Comparison of ENCODE assay signal across 9 cellular contexts in genomic region chrX:48919947-48920712, GRCh38. TPM values are rescaled to one million over a fixed set of nuclear protein-coding genes. Genes with fewer than 3 reads are reported as not detected.
DNase-seq lines count a peak whose midpoint lies in the region; ATAC-seq and TF ChIP-seq lines count a peak whose summit lies in the region.
"Had no signal": no experiment of that assay in that cellular context is flagged by ENCODE, and none has a peak within 500 bp of the region (broad histone marks: within the 10 kb centered on the region; RNA-seq: fewer than 3 reads in every experiment).

No MANE protein-coding gene starts in this region.

- peaks cover 44% of the 10 kb centered on the region for H3K4me1 Mint-ChIP-seq in dendritic cell treated with granulocyte-macrophage colony-stimulating factor and Interleukin-4, amounts not matched to agents 40 ng/mL and 50 ng/mL, for 4 days (ENCODE audit: low read depth)

- H3K14ac ChIP-seq in trophoblast cell (ENCODE audit: low read length) = no peak overlapping the region

- no peak overlapping the region for H2AK5ac ChIP-seq in trophoblast cell (ENCODE audit: low read length)

- H3K36me3 Mint-ChIP-seq in dendritic cell treated with granulocyte-macrophage colony-stimulating factor and Interleukin-4, amounts not matched to agents 40 ng/mL and 50 ng/mL, for 4 days (ENCODE audit: low read depth) = peaks cover 57% of the 10 kb centered on the region

- DNase-seq in GM06990 (ENCODE audit: extremely low read depth, insufficient read length) = no peak
- peak; percentile 15 for DNase-seq in OCI-LY7 (ENCODE audit: low spot score)
- DNase-seq in trophoblast cell = no peak
- no peak for DNase-seq in NOMO-1 treated with DMSO at 0.1 percent for 48 hours (lab: John Stamatoyannopoulos, UW; ENCODE audit: unreplicated experiment)
- DNase-seq in stimulated activated CD4-positive, alpha-beta T cell treated with anti-CD3 and anti-CD28 coated beads, Interleukin-4, amount 100 ng/mL, for 4 hours = no peak
- DNase-seq in mucosa of gallbladder (ENCODE audit: low spot score) = no peak

- H2BK5ac ChIP-seq in trophoblast cell (ENCODE audit: low read depth, low read length, poor library complexity) = no peak overlapping the region

- no CpG with 5 or more reads among the region's 8 CpGs for whole genome bisulfite sequencing in trophoblast cell (ENCODE audit: extremely low coverage, insufficient coverage, insufficient read length)

- H3K4ac ChIP-seq in trophoblast cell (ENCODE audit: low read depth, low read length) = no peak overlapping the region

- no peak overlapping the region for H2BK120ac ChIP-seq in trophoblast cell (ENCODE audit: insufficient read depth, low read length, poor library complexity)

- TF ChIP-seq CTCF in GM06990 (IDR thresholded peaks at IDR 0.05; ENCODE audit: insufficient read depth, low read length, poor library complexity, severe bottlenecking) (no peak), OCI-LY7 (conservative IDR thresholded peaks at IDR 0.05; ENCODE audit: low read length) (no peak)

- no peak overlapping the region for H4K8ac ChIP-seq in trophoblast cell (ENCODE audit: low read depth, low read length)

- H3K18ac ChIP-seq in trophoblast cell (ENCODE audit: low read length) = no peak overlapping the region

- H3K4me2 ChIP-seq in OCI-LY7 (ENCODE audit: low read length) = peak overlapping the region; percentile 75
- H3K4me2 ChIP-seq in trophoblast cell (ENCODE audit: low read length) = peak overlapping the region; percentile 81

- H3K23ac ChIP-seq in trophoblast cell (ENCODE audit: low read length) = no peak overlapping the region

- no peaks in the 10 kb centered on the region for H3K27me3 Mint-ChIP-seq in dendritic cell treated with granulocyte-macrophage colony-stimulating factor and Interleukin-4, amounts not matched to agents 40 ng/mL and 50 ng/mL, for 4 days

- no peaks in the 10 kb centered on the region for H3K79me1 ChIP-seq in trophoblast cell (ENCODE audit: low read length)

- no peaks in the 10 kb centered on the region for H3K9me2 ChIP-seq in OCI-LY7 (ENCODE audit: insufficient read depth, low read length)

- no peaks in the 10 kb centered on the region for H3K9me3 Mint-ChIP-seq in dendritic cell treated with granulocyte-macrophage colony-stimulating factor and Interleukin-4, amounts not matched to agents 40 ng/mL and 50 ng/mL, for 4 days

- no peaks in the 10 kb centered on the region for H3K27me3 ChIP-seq in GM06990 (replicated peaks; ENCODE audit: control insufficient read depth, insufficient read depth, low read length)
- no peaks in the 10 kb centered on the region for H3K27me3 ChIP-seq in trophoblast cell (ENCODE audit: insufficient read depth, low read length)

- H4K12ac ChIP-seq in trophoblast cell (ENCODE audit: low read depth, low read length) = no peak overlapping the region

- H3K79me2 ChIP-seq in OCI-LY7 (ENCODE audit: insufficient read depth, low read depth, low read length) (peaks cover 35% of the 10 kb centered on the region), trophoblast cell (ENCODE audit: control insufficient read depth, insufficient read depth, low read length, poor library complexity) (no peaks in the 10 kb centered on the region)

- peaks cover 13% of the 10 kb centered on the region for H4K20me1 ChIP-seq in OCI-LY7 (ENCODE audit: insufficient read depth, low read length)

- no TSS peak for BruUV-seq in OCI-LY7 (replicated peaks; lab: Mats Ljungman, UMichigan)

- no peak overlapping the region for H4K91ac ChIP-seq in trophoblast cell (ENCODE audit: low read depth, low read length)

- peak overlapping the region; percentile 90 for H3K4me3 Mint-ChIP-seq in dendritic cell treated with granulocyte-macrophage colony-stimulating factor and Interleukin-4, amounts not matched to agents 40 ng/mL and 50 ng/mL, for 4 days

- no peak overlapping the region for H2BK12ac ChIP-seq in trophoblast cell (ENCODE audit: low read length)

- H3K4me1 ChIP-seq in OCI-LY7 (ENCODE audit: insufficient read depth, low read length, poor library complexity, severe bottlenecking) (peaks cover 46% of the 10 kb centered on the region), trophoblast cell (ENCODE audit: control insufficient read depth in 1 of 2, insufficient read depth in 2 of 2, low read length in 2 of 2) (peaks cover 5 to 14% of the 10 kb centered on the region in 2 experiments)

- H2AFZ ChIP-seq in OCI-LY7 (ENCODE audit: low read length) = no peak overlapping the region
- H2AFZ ChIP-seq in trophoblast cell (ENCODE audit: insufficient read depth, low read length, poor library complexity) = no peak overlapping the region

- H3K27ac Mint-ChIP-seq in dendritic cell treated with granulocyte-macrophage colony-stimulating factor and Interleukin-4, amounts not matched to agents 40 ng/mL and 50 ng/mL, for 4 days = peak overlapping the region; percentile 92

- no peak overlapping the region for H3K9ac ChIP-seq in trophoblast cell (ENCODE audit: low read length)

- H3K36me3 ChIP-seq in GM06990 (ENCODE audit: control insufficient read depth, insufficient read depth, low read length) = peaks cover 4% of the 10 kb centered on the region
- peaks cover 62% of the 10 kb centered on the region for H3K36me3 ChIP-seq in OCI-LY7 (ENCODE audit: insufficient read depth, low read length)
- H3K36me3 ChIP-seq in trophoblast cell (ENCODE audit: control insufficient read depth in 1 of 2, insufficient read depth in 2 of 2, low read length in 2 of 2) = peaks cover 25 to 28% of the 10 kb centered on the region in 2 experiments

- ATAC-seq in HG02840 (IDR thresholded peaks at IDR 0.05; ENCODE audit: low FRiP score, unreplicated experiment) = no peak

- POLR2A ChIA-PET in OCI-LY7 (lab: Charles Lee) = no interaction called here

- H3K9me3 ChIP-seq in OCI-LY7 (ENCODE audit: low read length) (no peaks in the 10 kb centered on the region), trophoblast cell (ENCODE audit: insufficient read depth, low read depth, low read length) (no peaks in the 10 kb centered on the region)
- H3K9me3 ChIP-seq: thoracic aorta had no signal

- intact Hi-C loops in OCI-LY7 (cut with micrococcal nuclease; ENCODE audit: unreplicated experiment) = loop anchor here (2.0 to 5.0 kb wide), 2 partner anchors 37 to 123 kb away; partner anchors contain the start of genes OTUD5 and TFE3
- intact Hi-C loops in dendritic cell treated with granulocyte-macrophage colony-stimulating factor and Interleukin-4, amounts not matched to agents 40 ng/mL and 50 ng/mL, for 4 days (cut with micrococcal nuclease) = loop anchor here (2.0 to 5.0 kb wide), 2 partner anchors 17 to 122 kb away; partner anchors contain the start of gene TFE3

- CTCF ChIA-PET in OCI-LY7 (lab: Charles Lee; ENCODE audit: unreplicated experiment) = no interaction called here

- H3K4me3 ChIP-seq in GM06990 (replicated peaks; ENCODE audit: low read depth, low read length) (peak overlapping the region; percentile 55), OCI-LY7 (ENCODE audit: low read depth, low read length, poor library complexity, severe bottlenecking) (peak overlapping the region; percentile 99), trophoblast cell (ENCODE audit: low read depth, low read length) (no peak overlapping the region)

- peak overlapping the region; percentile 68 for H3K27ac ChIP-seq in OCI-LY7 (ENCODE audit: low read depth, low read length, poor library complexity, severe bottlenecking)
- no peak overlapping the region for H3K27ac ChIP-seq in trophoblast cell (ENCODE audit: low read depth, low read length)

RNA-seq across cellular contexts. Expression of gene PIM2, which starts 1.3 kb away (rescaled TPM):
- 41.7 and 60.3 TPM in 2 replicates for total RNA-seq in OCI-LY7 (2014; rRNA removed; shearing (Covaris generic))
- total RNA-seq in OCI-LY7 (2022) (146 and 148 TPM in 2 replicates), mucosa of gallbladder (11.5 TPM)
- polyA plus RNA-seq in trophoblast cell (2013) = 5.0 and 5.4 TPM in 2 replicates

RNA-seq across cellular contexts. Expression of gene SLC35A2, which starts 8.7 kb away (rescaled TPM):
- total RNA-seq in OCI-LY7 (2014; rRNA removed; shearing (Covaris generic)) = 7.1 and 9.9 TPM in 2 replicates
- total RNA-seq in OCI-LY7 (2022) (18.4 and 22.2 TPM in 2 replicates), mucosa of gallbladder (50.4 TPM)
- 29.7 and 29.9 TPM in 2 replicates for polyA plus RNA-seq in trophoblast cell (2013)

RNA-seq across cellular contexts. Expression of gene PQBP1, which starts 22.4 kb away (rescaled TPM):
- total RNA-seq in OCI-LY7 (2014; rRNA removed; shearing (Covaris generic)) = 72.7 and 90.5 TPM in 2 replicates
- total RNA-seq in OCI-LY7 (2022) (79.6 and 93.0 TPM in 2 replicates), mucosa of gallbladder (77.5 TPM)
- polyA plus RNA-seq in trophoblast cell (2013) = 54.2 and 56.5 TPM in 2 replicates

RNA-seq across cellular contexts. Expression of gene TIMM17B, which starts 22.6 kb away (rescaled TPM):
- total RNA-seq in OCI-LY7 (2014; rRNA removed; shearing (Covaris generic)) = 54.3 and 83.3 TPM in 2 replicates
- total RNA-seq in OCI-LY7 (2022) (79.3 and 90.0 TPM in 2 replicates), mucosa of gallbladder (55.3 TPM)
- 62.5 and 64.3 TPM in 2 replicates for polyA plus RNA-seq in trophoblast cell (2013)

RNA-seq across cellular contexts. Expression of gene OTUD5, which starts 37.3 kb away (rescaled TPM):
- total RNA-seq in OCI-LY7 (2014; rRNA removed; shearing (Covaris generic)) = 33.3 and 38.5 TPM in 2 replicates
- total RNA-seq in OCI-LY7 (2022) (51.7 and 55.7 TPM in 2 replicates), mucosa of gallbladder (57.3 TPM)
- 56.7 and 57.3 TPM in 2 replicates for polyA plus RNA-seq in trophoblast cell (2013)
